In the genomic region with DNA sequence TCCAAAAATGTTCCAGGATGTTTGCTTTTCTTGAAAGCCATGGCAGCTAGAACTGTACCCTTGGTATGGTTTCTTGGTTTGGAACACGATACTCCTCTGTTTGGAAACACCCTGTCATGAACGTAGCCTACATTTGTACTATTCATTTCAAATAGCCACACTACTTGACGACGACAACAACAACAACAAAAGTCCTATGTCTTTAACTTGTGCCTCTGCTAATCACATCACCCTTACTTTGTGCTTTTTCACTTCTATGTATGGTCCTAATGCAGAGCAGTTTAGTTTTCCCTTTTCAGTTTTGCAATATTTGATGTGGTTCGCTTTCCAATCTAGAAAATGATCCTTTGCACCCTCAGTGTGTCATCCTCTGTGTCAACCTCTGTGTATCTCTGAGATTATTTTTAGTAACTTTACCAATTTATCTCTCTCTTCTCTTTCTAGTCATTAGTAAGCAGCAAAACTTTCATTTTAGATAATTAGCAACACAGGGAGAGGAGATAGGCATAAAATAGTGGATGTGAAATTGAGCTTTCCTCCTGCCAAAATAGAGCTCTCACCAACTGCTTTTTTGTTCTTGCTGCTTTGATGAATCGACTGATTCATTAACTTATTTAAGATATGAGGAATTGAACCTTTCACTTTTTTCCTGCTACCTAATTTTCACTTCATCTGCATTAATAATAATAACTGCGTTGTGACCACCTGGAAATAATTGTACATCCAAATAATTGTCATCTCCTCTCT, we compare ENCODE assay signal across 13 cellular contexts. TPM values are rescaled to one million over a fixed set of nuclear protein-coding genes. Genes with fewer than 3 reads are reported as not detected.
A peak's percentile ranks its signal among the peaks of the same experiment; 100 is the strongest.
DNase-seq lines count a peak whose midpoint lies in the region; ATAC-seq and TF ChIP-seq lines count a peak whose summit lies in the region.
"Had no signal": no experiment of that assay in that cellular context is flagged by ENCODE, and none has a peak within 500 bp of the region (broad histone marks: within the 10 kb centered on the region; RNA-seq: fewer than 3 reads in every experiment).

No MANE protein-coding gene starts in this region.

- no peak for TF ChIP-seq EP300 in sigmoid colon (IDR thresholded peaks at IDR 0.05)

- intact Hi-C loops in PC-9 (cut with micrococcal nuclease; ENCODE audit: unreplicated experiment) = loop anchor here (5.0 kb wide), 1 partner anchor 350 kb away; no protein-coding TSS in a partner anchor
- intact Hi-C loops in sigmoid colon (cut with DNase I) = no loop called here

- H3K27ac Mint-ChIP-seq in activated CD4-positive, alpha-beta memory T cell treated with anti-CD3 and anti-CD28 coated beads, Interleukin-2, amount 10 ng/mL, durations not matched to agents 7 days and 5 days = no peak overlapping the region
- H3K27ac Mint-ChIP-seq: CD4-positive, CD25-positive, alpha-beta regulatory T cell had no signal

- H3K27ac ChIP-seq in PC-9 (peak overlapping the region; percentile 86), sigmoid colon (no peak overlapping the region)
- H3K27ac ChIP-seq: coronary artery had no signal

- H3K4me3 Mint-ChIP-seq in activated CD4-positive, alpha-beta memory T cell treated with anti-CD3 and anti-CD28 coated beads, Interleukin-2, amount 10 ng/mL, durations not matched to agents 7 days and 5 days = no peak overlapping the region
- H3K4me3 Mint-ChIP-seq: CD4-positive, CD25-positive, alpha-beta regulatory T cell had no signal

- ATAC-seq in GM19351 (IDR thresholded peaks at IDR 0.05; ENCODE audit: unreplicated experiment) = peak; percentile 93
- ATAC-seq in HG02870 (IDR thresholded peaks at IDR 0.05; ENCODE audit: unreplicated experiment) = peak; percentile 90
- ATAC-seq: K562 had no signal

- 88 to 94% methylated on average over 7 of the region's 7 CpGs for WGBS in sigmoid colon, 2 donors

- no peaks in the 10 kb centered on the region for H3K79me2 ChIP-seq in PC-9 (ENCODE audit: low read depth)

- no peaks in the 10 kb centered on the region for H3K27me3 Mint-ChIP-seq in activated CD4-positive, alpha-beta memory T cell treated with anti-CD3 and anti-CD28 coated beads, Interleukin-2, amount 10 ng/mL, durations not matched to agents 7 days and 5 days

- H3K9me3 Mint-ChIP-seq in activated CD4-positive, alpha-beta memory T cell treated with anti-CD3 and anti-CD28 coated beads, Interleukin-2, amount 10 ng/mL, durations not matched to agents 7 days and 5 days = no peaks in the 10 kb centered on the region

- no TSS peak for BruUV-seq in PC-9 (replicated peaks; lab: Mats Ljungman, UMichigan)

- peaks cover 6% of the 10 kb centered on the region for H3K4me1 Mint-ChIP-seq in activated CD4-positive, alpha-beta memory T cell treated with anti-CD3 and anti-CD28 coated beads, Interleukin-2, amount 10 ng/mL, durations not matched to agents 7 days and 5 days
- H3K4me1 Mint-ChIP-seq: CD4-positive, CD25-positive, alpha-beta regulatory T cell had no signal

- no peaks in the 10 kb centered on the region for H3K9me2 ChIP-seq in PC-9 (ENCODE audit: insufficient read depth)

- H3K9me3 ChIP-seq in PC-9 (ENCODE audit: insufficient read depth, low read depth) (peaks cover 46% of the 10 kb centered on the region), sigmoid colon (no peaks in the 10 kb centered on the region), BE2C (no peaks in the 10 kb centered on the region)

- H3K36me3 Mint-ChIP-seq in activated CD4-positive, alpha-beta memory T cell treated with anti-CD3 and anti-CD28 coated beads, Interleukin-2, amount 10 ng/mL, durations not matched to agents 7 days and 5 days (ENCODE audit: low read depth) = peaks cover 2% of the 10 kb centered on the region
- H3K36me3 Mint-ChIP-seq: CD4-positive, CD25-positive, alpha-beta regulatory T cell had no signal

- POLR2A ChIA-PET in PC-9 (lab: Charles Lee; ENCODE audit: unreplicated experiment) = no interaction called here
- POLR2A ChIA-PET in activated CD4-positive, alpha-beta memory T cell treated with anti-CD3 and anti-CD28 coated beads, Interleukin-2, amount 10 ng/mL, durations not matched to agents 7 days and 5 days (lab: Charles Lee) = no interaction called here

- H3K4me2 ChIP-seq in PC-9 = peak overlapping the region; percentile 61; the same call in 1 of the 2 replicates

- H3K4me3 ChIP-seq in GM12865 (ENCODE audit: low read depth, low read length) (no peak overlapping the region), PC-9 (no peak overlapping the region), sigmoid colon (no peak overlapping the region), BE2C (ENCODE audit: low read depth, low read length) (no peak overlapping the region)
- H3K4me3 ChIP-seq: coronary artery, K562 had no signal

- 0 out of 2 replicates have a peak overlapping the region, but pooled peaks have one; percentile 59 for H2AFZ ChIP-seq in PC-9

- H3K4me1 ChIP-seq in PC-9 (replicated peaks; ENCODE audit: insufficient read depth) (peaks cover 25% of the 10 kb centered on the region), sigmoid colon (no peaks in the 10 kb centered on the region), BE2C (no peaks in the 10 kb centered on the region)

- CTCF ChIA-PET in PC-9 (lab: Charles Lee) = interaction anchor here (0.9 to 1.0 kb wide), 2 partner anchors 11 to 77 kb away, joined by 3 read pairs; no protein-coding TSS in a partner anchor
- CTCF ChIA-PET in activated CD4-positive, alpha-beta memory T cell treated with anti-CD3 and anti-CD28 coated beads, Interleukin-2, amount 10 ng/mL, durations not matched to agents 7 days and 5 days (lab: Charles Lee) = no interaction called here

- H4K20me1 ChIP-seq in PC-9 (ENCODE audit: insufficient read depth) = no peaks in the 10 kb centered on the region

- TF ChIP-seq POLR2A in sigmoid colon (IDR thresholded peaks at IDR 0.05) = no peak

- H3K36me3 ChIP-seq in PC-9 (ENCODE audit: low read depth) (peaks cover 4% of the 10 kb centered on the region; the same call in 1 of the 2 replicates), sigmoid colon (no peaks in the 10 kb centered on the region), BE2C (no peaks in the 10 kb centered on the region)

- TF ChIP-seq CTCF in GM12865 (IDR thresholded peaks at IDR 0.05; ENCODE audit: insufficient read depth, low read depth, low read length, missing control alignments) (no peak), PC-9 (conservative IDR thresholded peaks at IDR 0.05) (no peak), sigmoid colon (IDR thresholded peaks at IDR 0.05) (no peak), BE2C (IDR thresholded peaks at IDR 0.05; ENCODE audit: low read depth, low read length) (no peak)

- peaks cover 16% of the 10 kb centered on the region; the same call in 1 of the 2 replicates for H3F3A ChIP-seq in PC-9 (ENCODE audit: insufficient read depth, low read depth)

- no peaks in the 10 kb centered on the region for H3K27me3 ChIP-seq in PC-9 (ENCODE audit: insufficient read depth, low read depth)
- H3K27me3 ChIP-seq in sigmoid colon = no peaks in the 10 kb centered on the region
- H3K27me3 ChIP-seq in BE2C = no peaks in the 10 kb centered on the region

- DNase-seq in GM12865 (ENCODE audit: low read depth) (peak; percentile 87), PC-9 (no peak), sigmoid colon (no peak), BE2C (no peak)
- no peak for DNase-seq in activated CD4-positive, CD25-positive, alpha-beta regulatory T cell (lab: John Stamatoyannopoulos, UW)
- no peak for DNase-seq in activated CD4-positive, alpha-beta memory T cell treated with anti-CD3 and anti-CD28 coated beads, Interleukin-2, amount 10 ng/mL, durations not matched to agents 7 days and 5 days
- DNase-seq: CD4-positive, CD25-positive, alpha-beta regulatory T cell; mesendoderm; NCI-H82 had no signal

RNA-seq across cellular contexts. Expression of a gene that starts 44.1 kb away (rescaled TPM):
- total RNA-seq in PC-9 (2021) (0.65 and 3.6 TPM in 2 replicates), sigmoid colon (under 1 TPM in 3 of 4 donors, not detected in 1; under 0.01 to 0.28 (median 0.16) TPM)
- under 1 TPM in 1 of 3 donors, not detected in 2; 0.13 TPM for polyA plus RNA-seq in sigmoid colon
- polyA plus RNA-seq in BE2C (2012; ENCODE audit: insufficient read depth, insufficient read length, low read depth) = not detected
- total RNA-seq in activated CD4-positive, alpha-beta memory T cell treated with anti-CD3 and anti-CD28 coated beads, Interleukin-2, amount 10 ng/mL, durations not matched to agents 7 days and 5 days = 1 to 10 TPM; 1.1 to 1.7 TPM
